1 cellular context compared by ENCODE assay signal in genomic region chr22:11598492-11599440, GRCh38.
TF ChIP-seq lines count a peak whose summit lies in the region.

No MANE protein-coding gene starts in this region.

TF ChIP-seq in IMR-90, 13 proteins besides CTCF, POLR2A, EP300 and RAD21:
- no peak for TF ChIP-seq USF2 (IDR thresholded peaks at IDR 0.05; ENCODE audit: low read depth, low read length)
- TF ChIP-seq RFX5 (IDR thresholded peaks at IDR 0.05; ENCODE audit: low read depth, low read length) = no peak
- no peak for TF ChIP-seq SMC3 (IDR thresholded peaks at IDR 0.05; ENCODE audit: low read depth, low read length)
- TF ChIP-seq CEBPB (IDR thresholded peaks at IDR 0.05; ENCODE audit: low read depth, low read length) = no peak
- no peak for TF ChIP-seq RCOR1 (IDR thresholded peaks at IDR 0.05; ENCODE audit: insufficient replicate concordance, low read length)
- no peak for TF ChIP-seq CHD1 (IDR thresholded peaks at IDR 0.05; ENCODE audit: low read depth, low read length)
- TF ChIP-seq MAFK (IDR thresholded peaks at IDR 0.05; ENCODE audit: low read depth, low read length) = no peak
- TF ChIP-seq BHLHE40 (IDR thresholded peaks at IDR 0.05; ENCODE audit: low read depth, low read length) = no peak
- no peak for TF ChIP-seq ELK1 (IDR thresholded peaks at IDR 0.05; ENCODE audit: borderline replicate concordance, low read depth, low read length)
- no peak for TF ChIP-seq FOS (IDR thresholded peaks at IDR 0.05; ENCODE audit: low read depth, low read length)
- TF ChIP-seq MXI1 (IDR thresholded peaks at IDR 0.05; ENCODE audit: borderline replicate concordance, low read depth, low read length) = no peak
- TF ChIP-seq MAZ (IDR thresholded peaks at IDR 0.05; ENCODE audit: borderline replicate concordance, low read depth, low read length) = no peak
- no peak for TF ChIP-seq NFE2L2 (IDR thresholded peaks at IDR 0.05; ENCODE audit: low read depth, low read length)
